9 cellular contexts compared by ENCODE assay signal in genomic region chr7:5629941-5630340, GRCh38. TPM values are rescaled to one million over a fixed set of nuclear protein-coding genes. Genes with fewer than 3 reads are reported as not detected.
DNase-seq lines count a peak whose midpoint lies in the region; ATAC-seq, FAIRE-seq and TF ChIP-seq lines count a peak whose summit lies in the region.
"Had no signal": no experiment of that assay in that cellular context is flagged by ENCODE, and none has a peak within 500 bp of the region (broad histone marks: within the 10 kb centered on the region; RNA-seq: fewer than 3 reads in every experiment).

No MANE protein-coding gene starts in this region.

- WGBS in body of pancreas, 2 donors: 78 to 91% methylated on average over 4 of the region's 4 CpGs

- FAIRE-seq in GM12891 (lab: Jason Lieb, UNC): no peak
- FAIRE-seq: islet of Langerhans had no signal

- peaks cover 0 to 10% (median 3%) of the 10 kb centered on the region in 3 donors for H3K4me1 Mint-ChIP-seq in IgD-negative memory B cell
- peaks cover 34% of the 10 kb centered on the region for H3K4me1 Mint-ChIP-seq in activated CD8-positive, alpha-beta T cell treated with anti-CD3 and anti-CD28 coated beads, Interleukin-2, amount 10 ng/mL, durations not matched to agents 7 days and 5 days (ENCODE audit: low read depth)

- intact Hi-C loops in body of pancreas (cut with DNase I): no loop called here

- peak; percentile 78 for DNase-seq in activated CD8-positive, alpha-beta T cell treated with anti-CD3 and anti-CD28 coated beads, Interleukin-2, amount 10 ng/mL, durations not matched to agents 7 days and 5 days
- DNase-seq in fibroblast of mammary gland (ENCODE audit: low read depth) (peak; percentile 81), GM12891 (ENCODE audit: insufficient read length, low spot score) (no peak), HEK293T (ENCODE audit: extremely low spot score) (no peak), body of pancreas (no peak), omental fat pad (ENCODE audit: low spot score) (no peak)
- DNase-seq in stimulated activated CD8-positive, alpha-beta memory T cell treated with anti-CD3 and anti-CD28 coated beads, Interleukin-4, amount 100 ng/mL, for 24 hours (ENCODE audit: low read depth): peak; percentile 15

- H3K9me3 Mint-ChIP-seq in IgD-negative memory B cell: no peaks in the 10 kb centered on the region
- no peaks in the 10 kb centered on the region for H3K9me3 Mint-ChIP-seq in activated CD8-positive, alpha-beta T cell treated with anti-CD3 and anti-CD28 coated beads, Interleukin-2, amount 10 ng/mL, durations not matched to agents 7 days and 5 days (ENCODE audit: insufficient read depth)

- H3K4me1 ChIP-seq in body of pancreas: peaks cover 15% of the 10 kb centered on the region

- peaks cover 0 to 2% of the 10 kb centered on the region in 2 donors for H3K36me3 ChIP-seq in body of pancreas (replicated peaks in 1 of 2; ENCODE audit: insufficient read depth in 1 of 2, low read depth in 2 of 2)

- no peak for TF ChIP-seq POLR2A in GM12891 (IDR thresholded peaks at IDR 0.05; ENCODE audit: low read depth, low read length)
- no peak for TF ChIP-seq POLR2A in body of pancreas (IDR thresholded peaks at IDR 0.05)

- peak overlapping the region in 2 of 3 donors; percentile 3 to 47 for H3K27ac Mint-ChIP-seq in IgD-negative memory B cell
- peak overlapping the region; percentile 81 for H3K27ac Mint-ChIP-seq in activated CD8-positive, alpha-beta T cell treated with anti-CD3 and anti-CD28 coated beads, Interleukin-2, amount 10 ng/mL, durations not matched to agents 7 days and 5 days

- POLR2A ChIA-PET in activated CD8-positive, alpha-beta T cell treated with anti-CD3 and anti-CD28 coated beads, Interleukin-2, amount 10 ng/mL, durations not matched to agents 7 days and 5 days (lab: Charles Lee): interaction anchor here (0.6 to 2.0 kb wide), 2 partner anchors 12 to 71 kb away, joined by 5 to 6 read pairs; no protein-coding TSS in a partner anchor
- POLR2A ChIA-PET in HEK293T (lab: Yijun Ruan, JAX): no interaction called here

- CTCF ChIA-PET in activated CD8-positive, alpha-beta T cell treated with anti-CD3 and anti-CD28 coated beads, Interleukin-2, amount 10 ng/mL, durations not matched to agents 7 days and 5 days (lab: Charles Lee): interaction anchor here (0.6 to 5.5 kb wide), 8 partner anchors 9 to 135 kb away, joined by 3 to 35 read pairs (median 4); no protein-coding TSS in a partner anchor
- CTCF ChIA-PET in HEK293T (lab: Yijun Ruan, JAX): interaction anchor here (0.6 kb wide), 1 partner anchor 34 kb away, joined by 4 read pairs; no protein-coding TSS in a partner anchor

- no peaks in the 10 kb centered on the region for H3K27me3 ChIP-seq in body of pancreas

- H3K27ac ChIP-seq in body of pancreas: no peak overlapping the region

- no peaks in the 10 kb centered on the region for H3K9me3 ChIP-seq in body of pancreas

- ATAC-seq in activated CD8-positive, alpha-beta T cell treated with anti-CD3 and anti-CD28 coated beads, Interleukin-2, amount 10 ng/mL, durations not matched to agents 7 days and 5 days: peak; percentile 85
- no peak for ATAC-seq in body of pancreas
- no peak for ATAC-seq in omental fat pad (ENCODE audit: low FRiP score)

- no peaks in the 10 kb centered on the region for H3K27me3 Mint-ChIP-seq in IgD-negative memory B cell
- no peaks in the 10 kb centered on the region for H3K27me3 Mint-ChIP-seq in activated CD8-positive, alpha-beta T cell treated with anti-CD3 and anti-CD28 coated beads, Interleukin-2, amount 10 ng/mL, durations not matched to agents 7 days and 5 days (ENCODE audit: low read depth)

- peaks cover 5% of the 10 kb centered on the region for H3K36me3 Mint-ChIP-seq in IgD-negative memory B cell
- H3K36me3 Mint-ChIP-seq in activated CD8-positive, alpha-beta T cell treated with anti-CD3 and anti-CD28 coated beads, Interleukin-2, amount 10 ng/mL, durations not matched to agents 7 days and 5 days (ENCODE audit: low read depth): peaks cover 22% of the 10 kb centered on the region

- TF ChIP-seq CTCF in fibroblast of mammary gland (conservative IDR thresholded peaks at IDR 0.05; ENCODE audit: control insufficient read depth, insufficient read depth, low read depth, low read length) (peak; percentile 11), body of pancreas (IDR thresholded peaks at IDR 0.05) (no peak), omental fat pad (IDR thresholded peaks at IDR 0.05) (no peak)

- H3K4me3 ChIP-seq in fibroblast of mammary gland (ENCODE audit: control insufficient read depth, low read depth, low read length) (no peak overlapping the region), body of pancreas (no peak overlapping the region)

- H3K4me3 Mint-ChIP-seq in IgD-negative memory B cell: no peak overlapping the region
- H3K4me3 Mint-ChIP-seq in activated CD8-positive, alpha-beta T cell treated with anti-CD3 and anti-CD28 coated beads, Interleukin-2, amount 10 ng/mL, durations not matched to agents 7 days and 5 days: no peak overlapping the region

TF ChIP-seq in GM12891, 5 proteins besides CTCF, POLR2A, EP300 and RAD21:
- TF ChIP-seq PAX5 (IDR thresholded peaks at IDR 0.05; ENCODE audit: insufficient read depth, low read length, severe bottlenecking) (no peak), TAF1 (IDR thresholded peaks at IDR 0.05; ENCODE audit: low read depth, low read length) (no peak), POLR2AphosphoS5 (IDR thresholded peaks at IDR 0.05; ENCODE audit: low read depth, low read length) (no peak), SPI1 (IDR thresholded peaks at IDR 0.05; ENCODE audit: low read depth, low read length) (no peak), POU2F2 (IDR thresholded peaks at IDR 0.05; ENCODE audit: low read depth, low read length) (no peak)

TF ChIP-seq in HEK293T, 16 proteins besides CTCF, POLR2A, EP300 and RAD21:
- no peak for TF ChIP-seq LEF1 (IDR thresholded peaks at IDR 0.05; ENCODE audit: borderline replicate concordance)
- TF ChIP-seq FOXM1 (IDR thresholded peaks at IDR 0.05; ENCODE audit: borderline replicate concordance): no peak
- TF ChIP-seq BHLHE40 (IDR thresholded peaks at IDR 0.05; ENCODE audit: borderline replicate concordance): no peak
- no peak for TF ChIP-seq HDGF (IDR thresholded peaks at IDR 0.05; ENCODE audit: borderline replicate concordance)
- no peak for TF ChIP-seq CTBP1 (IDR thresholded peaks at IDR 0.05; ENCODE audit: borderline replicate concordance)
- TF ChIP-seq ELF4 (IDR thresholded peaks at IDR 0.05): no peak
- no peak for TF ChIP-seq L3MBTL2 (conservative IDR thresholded peaks at IDR 0.05)
- TF ChIP-seq SP1 (IDR thresholded peaks at IDR 0.05): no peak
- TF ChIP-seq FOXA1 (IDR thresholded peaks at IDR 0.05): no peak
- no peak for TF ChIP-seq NFRKB (IDR thresholded peaks at IDR 0.05)
- no peak for TF ChIP-seq TARDBP (IDR thresholded peaks at IDR 0.05)
- no peak for TF ChIP-seq ZNF384 (IDR thresholded peaks at IDR 0.05)
- no peak for TF ChIP-seq SUZ12 (IDR thresholded peaks at IDR 0.05)
- TF ChIP-seq, protein P1, sequence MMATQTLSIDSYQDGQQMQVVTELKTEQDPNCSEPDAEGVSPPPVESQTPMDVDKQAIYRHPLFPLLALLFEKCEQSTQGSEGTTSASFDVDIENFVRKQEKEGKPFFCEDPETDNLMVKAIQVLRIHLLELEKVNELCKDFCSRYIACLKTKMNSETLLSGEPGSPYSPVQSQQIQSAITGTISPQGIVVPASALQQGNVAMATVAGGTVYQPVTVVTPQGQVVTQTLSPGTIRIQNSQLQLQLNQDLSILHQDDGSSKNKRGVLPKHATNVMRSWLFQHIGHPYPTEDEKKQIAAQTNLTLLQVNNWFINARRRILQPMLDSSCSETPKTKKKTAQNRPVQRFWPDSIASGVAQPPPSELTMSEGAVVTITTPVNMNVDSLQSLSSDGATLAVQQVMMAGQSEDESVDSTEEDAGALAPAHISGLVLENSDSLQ (IDR thresholded peaks at IDR 0.05): no peak
- TF ChIP-seq ARNT (IDR thresholded peaks at IDR 0.05): no peak

RNA-seq across cellular contexts. Expression of gene FSCN1, which starts 37.3 kb away (rescaled TPM):
- polyA plus RNA-seq in IgD-negative memory B cell: 0.80 TPM
- total RNA-seq in activated CD8-positive, alpha-beta T cell treated with anti-CD3 and anti-CD28 coated beads, Interleukin-2, amount 10 ng/mL, durations not matched to agents 7 days and 5 days: 10 to 100 TPM; 14.3 to 16.2 TPM
- polyA plus RNA-seq in GM12891 (2012; ENCODE audit: low read depth, missing spikeins): 198 TPM
- total RNA-seq in body of pancreas (10 to 100 TPM; 11.2 to 15.6 TPM), omental fat pad (10 to 100 TPM; 34.1 to 70.3 (median 39.6) TPM)

Comparison
In these comparisons a context has a peak if more than half of its experiments do, and no peak if none do; other contexts are left out.
1. DNase-seq: peak in activated CD8-positive, alpha-beta T cell treated with anti-CD3 and anti-CD28 coated beads, Interleukin-2, amount 10 ng/mL, durations not matched to agents 7 days and 5 days (single experiment), fibroblast of mammary gland (single experiment) and stimulated activated CD8-positive, alpha-beta memory T cell treated with anti-CD3 and anti-CD28 coated beads, Interleukin-4, amount 100 ng/mL, for 24 hours (single experiment); none in GM12891 (single experiment), HEK293T (single experiment), body of pancreas (0 of 4) and omental fat pad (single experiment).